Comparison of ENCODE assay signal across 13 cellular contexts in genomic region chr17:57366558-57367351, GRCh38.
A peak's percentile ranks its signal among the peaks of the same experiment; 100 is the strongest.
DNase-seq lines count a peak whose midpoint lies in the region; ATAC-seq, FAIRE-seq and TF ChIP-seq lines count a peak whose summit lies in the region.
"Had no signal": no experiment of that assay in that cellular context is flagged by ENCODE, and none has a peak within 500 bp of the region (broad histone marks: within the 10 kb centered on the region; RNA-seq: fewer than 3 reads in every experiment).

No MANE protein-coding gene starts in this region.

- H3K27me3 Mint-ChIP-seq in activated B cell treated with CpG ODN at 0.5 μM for 24 hours: no peaks in the 10 kb centered on the region
- H3K27me3 Mint-ChIP-seq: activated naive CD4-positive, alpha-beta T cell treated with anti-CD3 and anti-CD28 coated beads, Interleukin-2, amount 50 U/mL, for 24 hours had no signal

- H3K36me3 ChIP-seq in BLaER1 treated with 17β-estradiol and CSF1 and Interleukin-3, amounts not matched to agents 10 nM and 100 nM: peaks cover 0 to 86% (median 12%) of the 10 kb centered on the region in 11 experiments; a peak in 12 of 22 replicates
- H3K36me3 ChIP-seq in HepG2 (replicated peaks in 1 of 2; ENCODE audit: control insufficient read depth in 1 of 2, insufficient read depth in 2 of 2, low read length in 2 of 2): peaks cover 2 to 11% of the 10 kb centered on the region in 2 experiments; a peak in 2 of 5 replicates
- H3K36me3 ChIP-seq: prostate gland had no signal

- no peak overlapping the region for H3K4me3 ChIP-seq in BLaER1 treated with 17β-estradiol and CSF1 and Interleukin-3, amounts not matched to agents 10 nM and 100 nM
- no peak overlapping the region for H3K4me3 ChIP-seq in HepG2 (replicated peaks in 1 of 3; ENCODE audit: insufficient read depth in 1 of 3, low read depth in 2 of 3, low read length in 3 of 3)
- H3K4me3 ChIP-seq: prostate gland had no signal

- H3K27ac ChIP-seq in BLaER1 treated with 17β-estradiol and CSF1 and Interleukin-3, amounts not matched to agents 10 nM and 100 nM: peak overlapping the region in 7 of 11 experiments; percentile 3 to 61 (median 20); a peak in 7 of 22 replicates
- H3K27ac ChIP-seq in HepG2 (ENCODE audit: extremely low read length, insufficient read depth, low read length): peak overlapping the region; percentile 39
- H3K27ac ChIP-seq: prostate gland had no signal

- 0 out of 4 replicates have a peak, but pooled peaks of 1 of the 2 experiments have one; percentile 21 for TF ChIP-seq POLR2A in HepG2 (IDR thresholded peaks at IDR 0.05; ENCODE audit: insufficient read depth in 1 of 2, low read depth in 2 of 2, low read length in 2 of 2)

- peak overlapping the region; percentile 32 for H3K4me3 Mint-ChIP-seq in activated B cell treated with CpG ODN at 0.5 μM for 24 hours
- H3K4me3 Mint-ChIP-seq: activated naive CD4-positive, alpha-beta T cell treated with anti-CD3 and anti-CD28 coated beads, Interleukin-2, amount 50 U/mL, for 24 hours had no signal

- peak overlapping the region; percentile 50 for H3K27ac Mint-ChIP-seq in activated B cell treated with CpG ODN at 0.5 μM for 24 hours
- H3K27ac Mint-ChIP-seq: activated naive CD4-positive, alpha-beta T cell treated with anti-CD3 and anti-CD28 coated beads, Interleukin-2, amount 50 U/mL, for 24 hours had no signal

- WGBS in HepG2 (ENCODE audit: low lambda C conversion rate): 69% methylated on average over 13 of the region's 13 CpGs

- DNase-seq in NAMALWA (ENCODE audit: low spot score) (peak; percentile 34), activated B cell treated with CpG ODN at 0.5 μM for 24 hours (no peak), HepG2 (ENCODE audit: low spot score) (peak; percentile 75), AG20443 (ENCODE audit: low spot score) (no peak)
- DNase-seq in activated naive CD4-positive, alpha-beta T cell treated with anti-CD3 and anti-CD28 coated beads, Interleukin-2, amount 50 U/mL, for 16 hours: no peak
- DNase-seq in effector CD4-positive, alpha-beta T cell: no peak
- DNase-seq: AML-193 had no signal

- CTCF ChIA-PET in activated B cell treated with CpG ODN at 0.5 μM for 24 hours (lab: Charles Lee): no interaction called here
- CTCF ChIA-PET in HepG2 (lab: Yijun Ruan, JAX; ENCODE audit: low intra/inter-chr PET ratio, low total read pairs): no interaction called here

- TF ChIP-seq CTCF in activated B cell treated with CpG ODN at 0.5 μM for 24 hours (IDR thresholded peaks at IDR 0.05) (no peak), HepG2 (CRISPR knock-in tag; IDR thresholded peaks at IDR 0.05) (no peak)

- ATAC-seq in activated B cell treated with CpG ODN at 0.5 μM for 24 hours (ENCODE audit: low read depth) (peak; percentile 54), HepG2 (peak; percentile 56), HG02973 (IDR thresholded peaks at IDR 0.05; ENCODE audit: unreplicated experiment) (no peak)
- ATAC-seq: activated CD4-positive, CD25-positive, alpha-beta regulatory T cell treated with anti-CD3 and anti-CD28 coated beads, Interleukin-2, amount 50 U/mL, for 24 hours had no signal

- peaks cover 41% of the 10 kb centered on the region for H3K79me2 ChIP-seq in HepG2 (ENCODE audit: insufficient read depth, low read length)

- intact Hi-C loops in activated B cell treated with CpG ODN at 0.5 μM for 24 hours (cut with micrococcal nuclease) (no loop called here), HepG2 (cut with micrococcal nuclease; ENCODE audit: unreplicated experiment) (loop anchor here (5.0 kb wide), 1 partner anchor 76 kb away; no protein-coding TSS in a partner anchor)

- peak overlapping the region; percentile 21 to 65 (median 53) for H3K4me2 ChIP-seq in BLaER1 treated with 17β-estradiol and CSF1 and Interleukin-3, amounts not matched to agents 10 nM and 100 nM
- H3K4me2 ChIP-seq in HepG2 (ENCODE audit: low read depth, low read length): no peak overlapping the region

- H3K27me3 ChIP-seq in BLaER1 treated with 17β-estradiol and CSF1 and Interleukin-3, amounts not matched to agents 10 nM and 100 nM: no peaks in the 10 kb centered on the region
- no peaks in the 10 kb centered on the region for H3K27me3 ChIP-seq in HepG2 (ENCODE audit: control insufficient read depth in 1 of 2, insufficient read depth in 2 of 2, low read length in 2 of 2)

- in situ Hi-C loops in HepG2 (cut with HindIII; ENCODE audit: extremely low pct_ligation_motif_present, low pct_unique_long_range_greater_than_20kb): no loop called here

- TF ChIP-seq RAD21 in HepG2 (CRISPR knock-in tag; IDR thresholded peaks at IDR 0.05): no peak

- no peaks in the 10 kb centered on the region for H3K36me3 Mint-ChIP-seq in activated B cell treated with CpG ODN at 0.5 μM for 24 hours (ENCODE audit: low read depth)

- no peak overlapping the region for H3K9ac ChIP-seq in BLaER1 treated with 17β-estradiol and CSF1 and Interleukin-3, amounts not matched to agents 10 nM and 100 nM
- 0 out of 2 replicates have a peak overlapping the region, but pooled peaks have one; percentile 16 for H3K9ac ChIP-seq in HepG2 (ENCODE audit: insufficient read depth, low read depth, low read length)

- peak; percentile 58 for FAIRE-seq in HepG2 (lab: Jason Lieb, UNC)
- FAIRE-seq: GM12892 had no signal

- TF ChIP-seq EP300 in HepG2 (IDR thresholded peaks at IDR 0.05; ENCODE audit: low read depth in 2 of 2, low read length in 2 of 2) (peak in 1 of 2 experiments; percentile 32; a peak in 1 of 4 replicates), HepG2 (CRISPR knock-in tag; IDR thresholded peaks at IDR 0.05; ENCODE audit: borderline replicate concordance) (peak; percentile 27; the same call in 1 of the 2 replicates)

- peaks cover 0 to 4% (median 0%) of the 10 kb centered on the region in 11 experiments; a peak in 1 of 22 replicates for H3K9me3 ChIP-seq in BLaER1 treated with 17β-estradiol and CSF1 and Interleukin-3, amounts not matched to agents 10 nM and 100 nM (replicated peaks in 1 of 11)
- H3K9me3 ChIP-seq in HepG2 (ENCODE audit: low read length): no peaks in the 10 kb centered on the region
- H3K9me3 ChIP-seq: prostate gland had no signal

- POLR2A ChIA-PET in activated B cell treated with CpG ODN at 0.5 μM for 24 hours (lab: Charles Lee): interaction anchor here (0.8 to 1.2 kb wide), 3 partner anchors 9 to 111 kb away, joined by 3 to 4 read pairs (median 4); partner anchors contain the start of gene MSI2
- POLR2A ChIA-PET in HepG2 (lab: Yijun Ruan, JAX): interaction anchor here (1.4 kb wide), 1 partner anchor 41 kb away, joined by 6 read pairs; no protein-coding TSS in a partner anchor

- H3K4me1 ChIP-seq in BLaER1 treated with 17β-estradiol and CSF1 and Interleukin-3, amounts not matched to agents 10 nM and 100 nM: peaks cover 20 to 56% (median 52%) of the 10 kb centered on the region in 10 experiments
- H3K4me1 ChIP-seq in HepG2 (ENCODE audit: insufficient read depth, low read length): peaks cover 68% of the 10 kb centered on the region

- H4K20me1 ChIP-seq in BLaER1 treated with 17β-estradiol and CSF1 and Interleukin-3, amounts not matched to agents 10 nM and 100 nM: peaks cover 0 to 96% (median 7%) of the 10 kb centered on the region in 11 experiments; a peak in 6 of 22 replicates
- H4K20me1 ChIP-seq in HepG2 (ENCODE audit: insufficient read depth, low read length): no peaks in the 10 kb centered on the region; the same call in 1 of the 2 replicates

- H3K9me3 Mint-ChIP-seq in activated B cell treated with CpG ODN at 0.5 μM for 24 hours: no peaks in the 10 kb centered on the region
- H3K9me3 Mint-ChIP-seq: activated naive CD4-positive, alpha-beta T cell treated with anti-CD3 and anti-CD28 coated beads, Interleukin-2, amount 50 U/mL, for 24 hours had no signal

- H2AFZ ChIP-seq in HepG2 (ENCODE audit: low read length): no peak overlapping the region

- H3K4me1 Mint-ChIP-seq in activated B cell treated with CpG ODN at 0.5 μM for 24 hours: peaks cover 42% of the 10 kb centered on the region

- BruUV-seq in HepG2 (replicated peaks; lab: Mats Ljungman, UMichigan): no TSS peak

TF ChIP-seq in HepG2, 621 proteins besides CTCF, POLR2A, EP300 and RAD21 (continues in another document):
- TF ChIP-seq POLR2AphosphoS2 (IDR thresholded peaks at IDR 0.05; ENCODE audit: low read depth, low read length) (no peak), GTF2F1 (IDR thresholded peaks at IDR 0.05; ENCODE audit: low read length) (no peak), TGIF2 (CRISPR knock-in tag; IDR thresholded peaks at IDR 0.05) (no peak), CBX5 (CRISPR knock-in tag; IDR thresholded peaks at IDR 0.05; ENCODE audit: borderline replicate concordance) (no peak), ZNF180 (CRISPR knock-in tag; IDR thresholded peaks at IDR 0.05; ENCODE audit: borderline replicate concordance, low read depth) (no peak), FOXA3 (CRISPR knock-in tag; IDR thresholded peaks at IDR 0.05) (no peak), PBX2 (CRISPR knock-in tag; IDR thresholded peaks at IDR 0.05) (no peak), ZNF234 (CRISPR knock-in tag; conservative IDR thresholded peaks at IDR 0.05) (no peak), RBM22 (optimal IDR thresholded peaks at IDR 0.05; ENCODE audit: low read length) (peak; percentile 31), ZNF780A (CRISPR knock-in tag; IDR thresholded peaks at IDR 0.05) (no peak)
- TF ChIP-seq, protein P1, sequence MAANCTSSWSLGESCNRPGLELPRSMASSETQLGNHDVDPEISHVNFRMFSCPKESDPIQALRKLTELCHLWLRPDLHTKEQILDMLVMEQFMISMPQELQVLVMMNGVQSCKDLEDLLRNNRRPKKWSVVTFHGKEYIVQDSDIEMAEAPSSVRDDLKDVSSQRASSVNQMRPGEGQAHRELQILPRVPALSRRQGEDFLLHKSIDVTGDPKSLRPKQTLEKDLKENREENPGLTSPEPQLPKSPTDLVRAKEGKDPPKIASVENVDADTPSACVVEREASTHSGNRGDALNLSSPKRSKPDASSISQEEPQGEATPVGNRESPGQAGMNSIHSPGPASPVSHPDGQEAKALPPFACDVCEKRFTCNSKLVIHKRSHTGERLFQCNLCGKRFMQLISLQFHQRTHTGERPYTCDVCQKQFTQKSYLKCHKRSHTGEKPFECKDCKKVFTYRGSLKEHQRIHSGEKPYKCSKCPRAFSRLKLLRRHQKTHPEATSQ (CRISPR knock-in tag; IDR thresholded peaks at IDR 0.05; ENCODE audit: borderline replicate concordance): no peak

Comparison
In these comparisons a context has a peak if more than half of its experiments do, and no peak if none do; other contexts are left out.
1. DNase-seq: peak in NAMALWA (single experiment) and HepG2 (single experiment); none in activated B cell treated with CpG ODN at 0.5 μM for 24 hours (single experiment), activated naive CD4-positive, alpha-beta T cell treated with anti-CD3 and anti-CD28 coated beads, Interleukin-2, amount 50 U/mL, for 16 hours (single experiment), AG20443 (single experiment) and effector CD4-positive, alpha-beta T cell (single experiment).